ENCODE assay signal across 39 cellular contexts in the genomic region with DNA sequence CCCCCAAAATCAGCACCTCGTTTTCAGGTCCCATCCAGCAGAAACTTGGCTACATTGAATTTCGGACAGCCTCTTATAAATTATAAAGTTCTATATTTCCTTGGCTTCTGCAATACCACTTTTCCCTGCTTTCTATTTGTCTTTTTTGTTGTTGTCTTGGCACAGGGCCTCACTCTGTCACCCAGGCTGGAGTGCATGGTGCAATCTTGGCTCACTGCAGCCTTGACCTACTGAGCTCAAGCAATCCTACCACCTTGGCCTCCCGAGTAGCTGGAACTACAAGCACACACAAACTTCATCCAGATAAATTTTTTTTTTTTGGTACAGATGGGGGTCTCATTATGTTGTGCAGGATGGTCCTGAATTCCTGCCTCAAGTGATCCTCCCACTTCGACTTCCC. TPM values are rescaled to one million over a fixed set of nuclear protein-coding genes. Genes with fewer than 3 reads are reported as not detected.
"Had no signal": no experiment of that assay in that cellular context is flagged by ENCODE, and none has a peak within 500 bp of the region (broad histone marks: within the 10 kb centered on the region; RNA-seq: fewer than 3 reads in every experiment).

No MANE protein-coding gene starts in this region.

- H3K36me3 ChIP-seq: ascending aorta, brain microvascular endothelial cell, breast epithelium, cardiac muscle cell had no signal

- DNase-seq: activated effector memory CD4-positive, alpha-beta T cell treated with anti-CD3 and anti-CD28 coated beads, Interleukin-2, amount 50 U/mL, for 16 hours; activated effector memory CD4-positive, alpha-beta T cell treated with Interleukin-2 at 50 U/mL for 16 hours; activated gamma-delta T cell; activated gamma-delta T cell treated with Interleukin-2 at 50 U/mL for 16 hours; activated naive CD4-positive, alpha-beta T cell; activated naive CD4-positive, alpha-beta T cell treated with anti-CD3 and anti-CD28 coated beads for 36 hours; activated naive CD4-positive, alpha-beta T cell treated with anti-CD3 and anti-CD28 coated beads, Interleukin-2, amount 10 ng/mL, durations not matched to agents 7 days and 5 days; activated naive CD4-positive, alpha-beta T cell treated with anti-CD3 and anti-CD28 coated beads, Interleukin-2, amount 50 U/mL, for 16 hours; activated naive CD4-positive, alpha-beta T cell treated with Interleukin-2 at 50 U/mL for 16 hours; activated naive CD8-positive, alpha-beta T cell treated with anti-CD3 and anti-CD28 coated beads for 36 hours; activated naive CD8-positive, alpha-beta T cell treated with anti-CD3 and anti-CD28 coated beads, Interleukin-2, amount 10 ng/mL, durations not matched to agents 7 days and 5 days; activated naive CD8-positive, alpha-beta T cell treated with anti-CD3 and anti-CD28 coated beads, Interleukin-2, amount 50 U/mL, for 24 hours; activated T-cell treated with anti-CD3 and anti-CD28 coated beads for 4 hours; activated T-cell treated with anti-CD3 and anti-CD28 coated beads, Interleukin-2, amount 50 U/mL, for 1 hour; activated T-cell treated with anti-CD3 and anti-CD28 coated beads, Interleukin-2, amount 50 U/mL, for 24 hours; activated T-cell treated with anti-CD3 and anti-CD28 coated beads, Interleukin-2, amount 50 U/mL, for 4 hours; activated T-cell treated with anti-CD3 and anti-CD28 coated beads, Interleukin-2, amount 50 U/mL, for 48 hours; activated T-cell treated with anti-CD3 and anti-CD28 coated beads, Interleukin-2, amount 50 U/mL, for 72 hours; amniotic stem cell; amygdala; anterior cingulate cortex; aorta; body of pancreas; brain microvascular endothelial cell; caudate nucleus; central memory CD4-positive, alpha-beta T cell; cerebellar nuclear complex had no signal

- H3K4me1 Mint-ChIP-seq: activated naive CD4-positive, alpha-beta T cell treated with anti-CD3 and anti-CD28 coated beads, Interleukin-2, amount 10 ng/mL, durations not matched to agents 7 days and 5 days; activated naive CD4-positive, alpha-beta T cell treated with anti-CD3 and anti-CD28 coated beads, Interleukin-2, amount 50 U/mL, for 24 hours; activated naive CD8-positive, alpha-beta T cell treated with anti-CD3 and anti-CD28 coated beads for 36 hours; activated naive CD8-positive, alpha-beta T cell treated with anti-CD3 and anti-CD28 coated beads, Interleukin-2, amount 10 ng/mL, durations not matched to agents 7 days and 5 days; activated T-helper 17 cell treated with anti-CD3 and anti-CD28 coated beads, Interleukin-2, amount 50 U/mL, for 72 hours; central memory CD8-positive, alpha-beta T cell had no signal

- H3K4me1 ChIP-seq: ascending aorta, body of pancreas, breast epithelium had no signal

- H3K9me3 Mint-ChIP-seq: activated naive CD4-positive, alpha-beta T cell treated with anti-CD3 and anti-CD28 coated beads for 36 hours; activated naive CD4-positive, alpha-beta T cell treated with anti-CD3 and anti-CD28 coated beads, Interleukin-2, amount 10 ng/mL, durations not matched to agents 7 days and 5 days; activated naive CD4-positive, alpha-beta T cell treated with anti-CD3 and anti-CD28 coated beads, Interleukin-2, amount 50 U/mL, for 24 hours; activated naive CD4-positive, alpha-beta T cell treated with anti-CD3 and anti-CD28 coated beads, Interleukin-2, amount 50 U/mL, for 72 hours; activated naive CD8-positive, alpha-beta T cell treated with anti-CD3 and anti-CD28 coated beads for 36 hours; activated naive CD8-positive, alpha-beta T cell treated with anti-CD3 and anti-CD28 coated beads, Interleukin-2, amount 10 ng/mL, durations not matched to agents 7 days and 5 days; activated naive CD8-positive, alpha-beta T cell treated with anti-CD3 and anti-CD28 coated beads, Interleukin-2, amount 50 U/mL, for 24 hours; activated T-cell treated with anti-CD3 and anti-CD28 coated beads, Interleukin-2, amount 50 U/mL, for 24 hours; activated T-cell treated with anti-CD3 and anti-CD28 coated beads, Interleukin-2, amount 50 U/mL, for 4 hours; activated T-cell treated with anti-CD3 and anti-CD28 coated beads, Interleukin-2, amount 50 U/mL, for 72 hours; activated T-helper 1 cell treated with anti-CD3 and anti-CD28 coated beads, Interleukin-12 subunit alpha, Interleukin-12 subunit beta, Interleukin-2, Interleukin-4 antibody, amounts not matched to agents 30 ng/mL and 10 ng/mL and 1 ng/mL, durations not matched to agents 14 hours and 24 hours and 36 hours; activated T-helper 17 cell treated with anti-CD3 and anti-CD28 coated beads, Interleukin-2, amount 50 U/mL, for 72 hours; activated T-helper 2 cell treated with anti-CD3 and anti-CD28 coated beads, Interferon-gamma antibody, Interleukin-2, Interleukin-4, amounts not matched to agents 10 μg/mL and 5 μg/mL and 100 μg/mL, durations not matched to agents 14 hours and 24 hours and 36 hours; central memory CD8-positive, alpha-beta T cell had no signal

- H3K36me3 Mint-ChIP-seq: activated naive CD4-positive, alpha-beta T cell treated with anti-CD3 and anti-CD28 coated beads, Interleukin-2, amount 10 ng/mL, durations not matched to agents 7 days and 5 days; activated naive CD4-positive, alpha-beta T cell treated with anti-CD3 and anti-CD28 coated beads, Interleukin-2, amount 50 U/mL, for 24 hours; activated naive CD4-positive, alpha-beta T cell treated with anti-CD3 and anti-CD28 coated beads, Interleukin-2, amount 50 U/mL, for 72 hours; activated naive CD8-positive, alpha-beta T cell; activated naive CD8-positive, alpha-beta T cell treated with anti-CD3 and anti-CD28 coated beads for 36 hours; activated naive CD8-positive, alpha-beta T cell treated with anti-CD3 and anti-CD28 coated beads, Interleukin-2, amount 10 ng/mL, durations not matched to agents 7 days and 5 days; brain had no signal

- H3K9me3 ChIP-seq: ascending aorta, body of pancreas, breast epithelium had no signal

- H3K4me3 Mint-ChIP-seq: activated naive CD4-positive, alpha-beta T cell treated with anti-CD3 and anti-CD28 coated beads for 36 hours; activated naive CD4-positive, alpha-beta T cell treated with anti-CD3 and anti-CD28 coated beads, Interleukin-2, amount 10 ng/mL, durations not matched to agents 7 days and 5 days; activated naive CD4-positive, alpha-beta T cell treated with anti-CD3 and anti-CD28 coated beads, Interleukin-2, amount 50 U/mL, for 24 hours; activated naive CD8-positive, alpha-beta T cell; activated naive CD8-positive, alpha-beta T cell treated with anti-CD3 and anti-CD28 coated beads for 36 hours; activated naive CD8-positive, alpha-beta T cell treated with anti-CD3 and anti-CD28 coated beads, Interleukin-2, amount 10 ng/mL, durations not matched to agents 7 days and 5 days; activated naive CD8-positive, alpha-beta T cell treated with anti-CD3 and anti-CD28 coated beads, Interleukin-2, amount 50 U/mL, for 24 hours; activated T-cell treated with anti-CD3 and anti-CD28 coated beads, Interleukin-2, amount 50 U/mL, for 24 hours; activated T-cell treated with anti-CD3 and anti-CD28 coated beads, Interleukin-2, amount 50 U/mL, for 4 hours; activated T-cell treated with anti-CD3 and anti-CD28 coated beads, Interleukin-2, amount 50 U/mL, for 72 hours; activated T-helper 1 cell treated with anti-CD3 and anti-CD28 coated beads, Interleukin-12 subunit alpha, Interleukin-12 subunit beta, Interleukin-2, Interleukin-4 antibody, amounts not matched to agents 30 ng/mL and 10 ng/mL and 1 ng/mL, durations not matched to agents 14 hours and 24 hours and 36 hours; activated T-helper 17 cell treated with anti-CD3 and anti-CD28 coated beads, Interleukin-2, amount 50 U/mL, for 72 hours; brain; central memory CD8-positive, alpha-beta T cell had no signal

- H3K27ac Mint-ChIP-seq: activated naive CD4-positive, alpha-beta T cell treated with anti-CD3 and anti-CD28 coated beads for 36 hours; activated naive CD4-positive, alpha-beta T cell treated with anti-CD3 and anti-CD28 coated beads, Interleukin-2, amount 10 ng/mL, durations not matched to agents 7 days and 5 days; activated naive CD4-positive, alpha-beta T cell treated with anti-CD3 and anti-CD28 coated beads, Interleukin-2, amount 50 U/mL, for 24 hours; activated naive CD4-positive, alpha-beta T cell treated with anti-CD3 and anti-CD28 coated beads, Interleukin-2, amount 50 U/mL, for 72 hours; activated naive CD8-positive, alpha-beta T cell; activated naive CD8-positive, alpha-beta T cell treated with anti-CD3 and anti-CD28 coated beads for 36 hours; activated naive CD8-positive, alpha-beta T cell treated with anti-CD3 and anti-CD28 coated beads, Interleukin-2, amount 10 ng/mL, durations not matched to agents 7 days and 5 days; activated naive CD8-positive, alpha-beta T cell treated with anti-CD3 and anti-CD28 coated beads, Interleukin-2, amount 50 U/mL, for 24 hours; activated T-cell treated with anti-CD3 and anti-CD28 coated beads, Interleukin-2, amount 50 U/mL, for 24 hours; activated T-cell treated with anti-CD3 and anti-CD28 coated beads, Interleukin-2, amount 50 U/mL, for 72 hours; activated T-helper 1 cell treated with anti-CD3 and anti-CD28 coated beads, Interleukin-12 subunit alpha, Interleukin-12 subunit beta, Interleukin-2, Interleukin-4 antibody, amounts not matched to agents 30 ng/mL and 10 ng/mL and 1 ng/mL, durations not matched to agents 14 hours and 24 hours and 36 hours; activated T-helper 17 cell treated with anti-CD3 and anti-CD28 coated beads, Interleukin-2, amount 50 U/mL, for 72 hours; activated T-helper 2 cell treated with anti-CD3 and anti-CD28 coated beads, Interferon-gamma antibody, Interleukin-2, Interleukin-4, amounts not matched to agents 10 μg/mL and 5 μg/mL and 100 μg/mL, durations not matched to agents 14 hours and 24 hours and 36 hours; brain had no signal

- H3K27ac ChIP-seq: ascending aorta, body of pancreas, brain microvascular endothelial cell, breast epithelium, cardiac muscle cell had no signal

- H3K27me3 ChIP-seq: ascending aorta, body of pancreas, brain microvascular endothelial cell, breast epithelium, cardiac muscle cell had no signal

- H3K27me3 Mint-ChIP-seq: activated naive CD4-positive, alpha-beta T cell treated with anti-CD3 and anti-CD28 coated beads, Interleukin-2, amount 10 ng/mL, durations not matched to agents 7 days and 5 days; activated naive CD8-positive, alpha-beta T cell treated with anti-CD3 and anti-CD28 coated beads, Interleukin-2, amount 10 ng/mL, durations not matched to agents 7 days and 5 days; activated naive CD8-positive, alpha-beta T cell treated with anti-CD3 and anti-CD28 coated beads, Interleukin-2, amount 50 U/mL, for 24 hours; brain had no signal

- ATAC-seq: activated naive CD4-positive, alpha-beta T cell treated with anti-CD3 and anti-CD28 coated beads, Interleukin-2, amount 50 U/mL, for 72 hours; activated naive CD8-positive, alpha-beta T cell treated with anti-CD3 and anti-CD28 coated beads, Interleukin-2, amount 50 U/mL, for 24 hours; activated T-cell treated with anti-CD3 and anti-CD28 coated beads, Interleukin-2, amount 50 U/mL, for 4 hours; activated T-cell treated with anti-CD3 and anti-CD28 coated beads, Interleukin-2, amount 50 U/mL, for 72 hours; activated T-helper 17 cell treated with anti-CD3 and anti-CD28 coated beads, Interleukin-2, amount 50 U/mL, for 72 hours; body of pancreas had no signal

- H3K4me3 ChIP-seq: ascending aorta, body of pancreas, breast epithelium, cardiac muscle cell had no signal

RNA-seq across cellular contexts. Expression of gene HECW1, which starts 55.3 kb away (rescaled TPM):
- total RNA-seq: activated naive CD4-positive, alpha-beta T cell treated with anti-CD3 and anti-CD28 coated beads for 36 hours; activated naive CD4-positive, alpha-beta T cell treated with anti-CD3 and anti-CD28 coated beads, Interleukin-2, amount 50 U/mL, for 72 hours; activated naive CD8-positive, alpha-beta T cell treated with anti-CD3 and anti-CD28 coated beads for 36 hours; activated naive CD8-positive, alpha-beta T cell treated with anti-CD3 and anti-CD28 coated beads, Interleukin-2, amount 10 ng/mL, durations not matched to agents 7 days and 5 days; activated T-cell treated with anti-CD3 and anti-CD28 coated beads, Interleukin-2, amount 50 U/mL, for 4 hours; activated T-cell treated with anti-CD3 and anti-CD28 coated beads, Interleukin-2, amount 50 U/mL, for 72 hours; activated T-helper 1 cell treated with anti-CD3 and anti-CD28 coated beads, Interleukin-12 subunit alpha, Interleukin-12 subunit beta, Interleukin-2, Interleukin-4 antibody, amounts not matched to agents 30 ng/mL and 10 ng/mL and 1 ng/mL, durations not matched to agents 14 hours and 24 hours and 36 hours; activated T-helper 17 cell treated with anti-CD3 and anti-CD28 coated beads, Interleukin-2, amount 50 U/mL, for 72 hours; activated T-helper 2 cell treated with anti-CD3 and anti-CD28 coated beads, Interferon-gamma antibody, Interleukin-2, Interleukin-4, amounts not matched to agents 10 μg/mL and 5 μg/mL and 100 μg/mL, durations not matched to agents 14 hours and 24 hours and 36 hours; ascending aorta; cardiac septum had no signal
